ENCODE assay signal across 32 cellular contexts in genomic region chrX:106912864-106913263, GRCh38. TPM values are rescaled to one million over a fixed set of nuclear protein-coding genes. Genes with fewer than 3 reads are reported as not detected.
A peak's percentile ranks its signal among the peaks of the same experiment; 100 is the strongest.
DNase-seq lines count a peak whose midpoint lies in the region; ATAC-seq and TF ChIP-seq lines count a peak whose summit lies in the region.
"Had no signal": no experiment of that assay in that cellular context is flagged by ENCODE, and none has a peak within 500 bp of the region (broad histone marks: within the 10 kb centered on the region; RNA-seq: fewer than 3 reads in every experiment).

No MANE protein-coding gene starts in this region.

- H3K4me3 Mint-ChIP-seq in MCF 10A (ENCODE audit: unreplicated experiment): no peak overlapping the region
- H3K4me3 Mint-ChIP-seq: activated CD8-positive, alpha-beta memory T cell treated with anti-CD3 and anti-CD28 coated beads, Interleukin-2, amount 10 ng/mL, durations not matched to agents 7 days and 5 days; brain; H9; naive thymus-derived CD8-positive, alpha-beta T cell; stimulated activated naive CD8-positive, alpha-beta T cell treated with anti-CD3 and anti-CD28 coated beads, Interleukin-15, Interleukin-2, amounts not matched to agents 100 ng/mL and 50 ng/mL, for 24 hours; WTC11 had no signal

- H3K27ac Mint-ChIP-seq in MCF 10A (ENCODE audit: low read depth, unreplicated experiment): no peak overlapping the region
- H3K27ac Mint-ChIP-seq: activated CD8-positive, alpha-beta memory T cell treated with anti-CD3 and anti-CD28 coated beads, Interleukin-2, amount 10 ng/mL, durations not matched to agents 7 days and 5 days; brain; H9; naive thymus-derived CD8-positive, alpha-beta T cell; stimulated activated naive CD8-positive, alpha-beta T cell treated with anti-CD3 and anti-CD28 coated beads, Interleukin-15, Interleukin-2, amounts not matched to agents 100 ng/mL and 50 ng/mL, for 24 hours; WTC11 had no signal

- POLR2A ChIA-PET in MCF 10A (lab: Yijun Ruan, JAX): interaction anchor here (0.6 to 0.7 kb wide), 3 partner anchors 325 to 1330 kb away, joined by 3 to 5 read pairs (median 5); no protein-coding TSS in a partner anchor

- DNase-seq in MCF 10A (ENCODE audit: unreplicated experiment): peak; percentile 29
- no peak for DNase-seq in breast epithelium (ENCODE audit: low spot score in 2 of 2)
- DNase-seq in mammary epithelial cell: peak; percentile 19
- peak; percentile 52 for DNase-seq in fibroblast of the aortic adventitia (ENCODE audit: low read depth)
- no peak for DNase-seq in superior temporal gyrus (ENCODE audit: extremely low spot score)
- no peak for DNase-seq in HT-29 (ENCODE audit: low spot score)
- DNase-seq: activated CD4-positive, alpha-beta T cell treated with anti-CD3 and anti-CD28 coated beads, Interleukin-2, amount 50 U/mL, for 1 hour; activated CD8-positive, alpha-beta memory T cell treated with anti-CD3 and anti-CD28 coated beads, Interleukin-2, amount 10 ng/mL, durations not matched to agents 7 days and 5 days; activated naive CD4-positive, alpha-beta T cell; activated T-cell treated with anti-CD3 and anti-CD28 coated beads, Interleukin-2, amount 50 U/mL, for 48 hours; BE2C; effector CD4-positive, alpha-beta T cell; erythroblast; H9; islet precursor cell; naive thymus-derived CD8-positive, alpha-beta T cell; NCI-H1436; NCI-H2081 treated with DMSO at 0.1 percent for 48 hours; nucleus accumbens; Right ventricle myocardium superior; thyroid gland had no signal

- H3K36me3 ChIP-seq in breast epithelium (no peaks in the 10 kb centered on the region), mammary epithelial cell (ENCODE audit: insufficient read depth, low read length) (no peaks in the 10 kb centered on the region), subcutaneous abdominal adipose tissue (ENCODE audit: control insufficient read depth in 5 of 5, insufficient read depth in 5 of 5, low read length in 5 of 5) (no peaks in the 10 kb centered on the region)
- H3K36me3 ChIP-seq: BE2C, prostate gland, thyroid gland, vagina had no signal

- ATAC-seq in GM18498 (IDR thresholded peaks at IDR 0.05; ENCODE audit: unreplicated experiment): no peak
- ATAC-seq: activated CD8-positive, alpha-beta memory T cell treated with anti-CD3 and anti-CD28 coated beads, Interleukin-2, amount 10 ng/mL, durations not matched to agents 7 days and 5 days; naive thymus-derived CD8-positive, alpha-beta T cell; WTC11 had no signal

- BruUV-seq in MCF 10A (replicated peaks; lab: Mats Ljungman, UMichigan) (no TSS peak), mammary epithelial cell (replicated peaks; lab: Mats Ljungman, UMichigan) (no TSS peak)

- H3K9me3 Mint-ChIP-seq in MCF 10A (ENCODE audit: unreplicated experiment): no peaks in the 10 kb centered on the region
- H3K9me3 Mint-ChIP-seq: naive thymus-derived CD8-positive, alpha-beta T cell; stimulated activated naive CD8-positive, alpha-beta T cell treated with anti-CD3 and anti-CD28 coated beads, Interleukin-15, Interleukin-2, amounts not matched to agents 100 ng/mL and 50 ng/mL, for 24 hours; WTC11 had no signal

- no peak overlapping the region for H3K4me3 ChIP-seq in breast epithelium
- H3K4me3 ChIP-seq in mammary epithelial cell (replicated peaks in 1 of 3; ENCODE audit: insufficient read depth in 1 of 3, low read depth in 2 of 3, low read length in 3 of 3): no peak overlapping the region
- H3K4me3 ChIP-seq in fibroblast of the aortic adventitia (ENCODE audit: low read depth, low read length): no peak overlapping the region
- no peak overlapping the region for H3K4me3 ChIP-seq in subcutaneous abdominal adipose tissue (ENCODE audit: low read depth in 1 of 5, low read length in 5 of 5)
- H3K4me3 ChIP-seq: prostate gland, thyroid gland, vagina had no signal

- 16% methylated on average over 2 of the region's 2 CpGs for WGBS in mammary epithelial cell (ENCODE audit: low coverage, missing lambda C conversion rate)

- dilution Hi-C loops in mammary epithelial cell (cut with HindIII; ENCODE audit: low sequenced_read_pairs): no loop called here

- H3K4me2 ChIP-seq in mammary epithelial cell (ENCODE audit: insufficient read depth, low read depth, low read length): no peak overlapping the region

- no peaks in the 10 kb centered on the region for H3K79me2 ChIP-seq in mammary epithelial cell (ENCODE audit: insufficient read depth, low read length)

- no peaks in the 10 kb centered on the region for H3K9me3 ChIP-seq in breast epithelium
- H3K9me3 ChIP-seq in mammary epithelial cell (replicated peaks; ENCODE audit: insufficient read depth, low read length): no peaks in the 10 kb centered on the region
- H3K9me3 ChIP-seq in subcutaneous abdominal adipose tissue (ENCODE audit: control insufficient read depth in 5 of 5, low read length in 5 of 5): no peaks in the 10 kb centered on the region
- H3K9me3 ChIP-seq: BE2C, prostate gland, thyroid gland, vagina had no signal

- peaks cover 0 to 66% of the 10 kb centered on the region in 2 donors for H3K27me3 ChIP-seq in breast epithelium
- no peaks in the 10 kb centered on the region for H3K27me3 ChIP-seq in mammary epithelial cell (ENCODE audit: insufficient read depth, low read length)
- peaks cover 0 to 8% (median 6%) of the 10 kb centered on the region in 5 donors for H3K27me3 ChIP-seq in subcutaneous abdominal adipose tissue (ENCODE audit: control insufficient read depth in 5 of 5, insufficient read depth in 4 of 5, low read length in 5 of 5)
- H3K27me3 ChIP-seq: BE2C, thyroid gland, vagina had no signal

- intact Hi-C loops in MCF 10A (cut with micrococcal nuclease): no loop called here
- intact Hi-C loops in breast epithelium (cut with DNase I; ENCODE audit: low total_unique reads): no loop called here
- intact Hi-C loops in mammary epithelial cell (cut with micrococcal nuclease): no loop called here

- in situ Hi-C loops in mammary epithelial cell (cut with MboI; ENCODE audit: low sequenced_read_pairs in 2 of 2): no loop called here

- H3K4me1 ChIP-seq in breast epithelium (no peaks in the 10 kb centered on the region), mammary epithelial cell (ENCODE audit: insufficient read depth, low read length) (peaks cover 7% of the 10 kb centered on the region), subcutaneous abdominal adipose tissue (ENCODE audit: control insufficient read depth in 5 of 5, insufficient read depth in 5 of 5, low read length in 5 of 5) (peaks cover 0 to 44% (median 0%) of the 10 kb centered on the region in 5 donors)
- H3K4me1 ChIP-seq: BE2C, prostate gland, thyroid gland, vagina had no signal

- H3K27ac ChIP-seq in breast epithelium: no peak overlapping the region
- no peak overlapping the region for H3K27ac ChIP-seq in mammary epithelial cell (ENCODE audit: insufficient read depth, low read depth, low read length)
- peak overlapping the region; percentile 51 for H3K27ac ChIP-seq in subcutaneous abdominal adipose tissue (ENCODE audit: low read depth, low read length)
- H3K27ac ChIP-seq: 22Rv1, prostate gland, thyroid gland, vagina had no signal

- CTCF ChIA-PET in MCF 10A (lab: Yijun Ruan, JAX) (interaction anchor here (1.5 kb wide), 1 partner anchor 14 kb away, joined by 7 read pairs; no protein-coding TSS in a partner anchor), mammary epithelial cell (lab: Charles Lee; ENCODE audit: low non-redundant PET) (no interaction called here)

- H3K9ac ChIP-seq in mammary epithelial cell (ENCODE audit: insufficient read depth, low read length) (no peak overlapping the region), subcutaneous abdominal adipose tissue (ENCODE audit: low read length in 5 of 5) (no peak overlapping the region)

- H3K27me3 Mint-ChIP-seq in MCF 10A (ENCODE audit: insufficient read depth, unreplicated experiment): peaks cover 75% of the 10 kb centered on the region

- no peak for TF ChIP-seq CTCF in MCF 10A (IDR thresholded peaks at IDR 0.05; ENCODE audit: unreplicated experiment)
- TF ChIP-seq CTCF in breast epithelium (IDR thresholded peaks at IDR 0.05): no peak
- TF ChIP-seq CTCF in mammary epithelial cell (conservative IDR thresholded peaks at IDR 0.05 in 1 of 2, IDR thresholded peaks at IDR 0.05 in 1 of 2; ENCODE audit: extremely low read depth in 1 of 2, insufficient read depth in 1 of 2, low read depth in 1 of 2, low read length in 2 of 2): no peak
- no peak for TF ChIP-seq CTCF in fibroblast of the aortic adventitia (IDR thresholded peaks at IDR 0.05; ENCODE audit: insufficient read depth, low read length)

- H4K20me1 ChIP-seq in mammary epithelial cell (ENCODE audit: insufficient read depth, low read length): peaks cover 1% of the 10 kb centered on the region

- no peak overlapping the region for H2AFZ ChIP-seq in mammary epithelial cell (ENCODE audit: low read depth, low read length)

- no peak for TF ChIP-seq POLR2A in breast epithelium (IDR thresholded peaks at IDR 0.05)

- no peaks in the 10 kb centered on the region for H3K36me3 Mint-ChIP-seq in MCF 10A (ENCODE audit: insufficient read depth, unreplicated experiment)
- H3K36me3 Mint-ChIP-seq: activated CD8-positive, alpha-beta memory T cell treated with anti-CD3 and anti-CD28 coated beads, Interleukin-2, amount 10 ng/mL, durations not matched to agents 7 days and 5 days; brain; naive thymus-derived CD8-positive, alpha-beta T cell; WTC11 had no signal

- H3K4me1 Mint-ChIP-seq in MCF 10A (ENCODE audit: insufficient read depth, unreplicated experiment): peaks cover 11% of the 10 kb centered on the region
- H3K4me1 Mint-ChIP-seq: brain had no signal

RNA-seq across cellular contexts. Expression of gene CLDN2, which starts 7.3 kb away (rescaled TPM):
- total RNA-seq in MCF 10A (2022): not detected in 2 replicates
- under 1 TPM in 2 of 3 donors, not detected in 1; 0.32 to 0.33 TPM for total RNA-seq in breast epithelium
- not detected for total RNA-seq in mammary epithelial cell
- polyA plus RNA-seq in mammary epithelial cell: not detected
- polyA minus RNA-seq in mammary epithelial cell: not detected
- not detected in 2 replicates for total RNA-seq in fibroblast of the aortic adventitia (ENCODE audit: low replicate concordance)
- total RNA-seq in HT-29 (2014; rRNA removed; shearing (Covaris generic)): 55.7 and 55.9 TPM in 2 replicates
- total RNA-seq: activated CD8-positive, alpha-beta memory T cell treated with anti-CD3 and anti-CD28 coated beads, Interleukin-2, amount 10 ng/mL, durations not matched to agents 7 days and 5 days; glomerular endothelial cell; H9; lower leg skin; naive thymus-derived CD8-positive, alpha-beta T cell; OCI-LY7; Right ventricle myocardium superior; vagina had no signal
- polyA plus RNA-seq: naive thymus-derived CD8-positive, alpha-beta T cell had no signal

RNA-seq across cellular contexts. Expression of gene RIPPLY1, which starts 9.7 kb away (rescaled TPM):
- not detected in 2 replicates for total RNA-seq in MCF 10A (2022)
- under 1 TPM in 1 of 3 donors, not detected in 2; 0.66 TPM for total RNA-seq in breast epithelium
- total RNA-seq in mammary epithelial cell: not detected
- polyA plus RNA-seq in mammary epithelial cell: not detected
- polyA minus RNA-seq in mammary epithelial cell: not detected
- total RNA-seq in fibroblast of the aortic adventitia (ENCODE audit: low replicate concordance): not detected in 2 replicates
- total RNA-seq in HT-29 (2014; rRNA removed; shearing (Covaris generic)): 0.28 TPM in 1 of 2 replicates, not detected in the other
- total RNA-seq: activated CD8-positive, alpha-beta memory T cell treated with anti-CD3 and anti-CD28 coated beads, Interleukin-2, amount 10 ng/mL, durations not matched to agents 7 days and 5 days; glomerular endothelial cell; H9; lower leg skin; naive thymus-derived CD8-positive, alpha-beta T cell; OCI-LY7; prostate gland; Right ventricle myocardium superior; thyroid gland; vagina; WTC11 had no signal
- polyA plus RNA-seq: naive thymus-derived CD8-positive, alpha-beta T cell had no signal

Comparison
In these comparisons a context has a peak if more than half of its experiments do, and no peak if none do; other contexts are left out.
1. DNase-seq: peak in MCF 10A (single experiment), mammary epithelial cell (single experiment) and fibroblast of the aortic adventitia (single experiment); none in breast epithelium (0 of 2), superior temporal gyrus (single experiment) and HT-29 (single experiment).
2. RNA of gene CLDN2, which starts 7.3 kb away (total RNA-seq): 55.7 to 55.9 TPM in HT-29; 0.32 to 0.33 TPM in breast epithelium, not detected in MCF 10A, not detected in mammary epithelial cell and not detected in fibroblast of the aortic adventitia; every median in the first group is over 10 times any median in the second.